Comparison of ENCODE assay signal across 19 cellular contexts in genomic region chr13:35714588-35714987, GRCh38.
A peak's percentile ranks its signal among the peaks of the same experiment; 100 is the strongest.
DNase-seq lines count a peak whose midpoint lies in the region; ATAC-seq and TF ChIP-seq lines count a peak whose summit lies in the region.
"Had no signal": no experiment of that assay in that cellular context is flagged by ENCODE, and none has a peak within 500 bp of the region (broad histone marks: within the 10 kb centered on the region; RNA-seq: fewer than 3 reads in every experiment).

No MANE protein-coding gene starts in this region.

- no peaks in the 10 kb centered on the region for H3K36me3 Mint-ChIP-seq in mesothelial cell of epicardium
- H3K36me3 Mint-ChIP-seq: CD8-positive, alpha-beta T cell had no signal

- no peaks in the 10 kb centered on the region for H3K27me3 ChIP-seq in BE2C
- no peaks in the 10 kb centered on the region for H3K27me3 ChIP-seq in ectodermal cell (ENCODE audit: control insufficient read depth, insufficient read depth, low read length, poor library complexity, severe bottlenecking)
- H3K27me3 ChIP-seq: upper lobe of right lung had no signal

- H3K9me3 ChIP-seq in BE2C: no peaks in the 10 kb centered on the region
- no peaks in the 10 kb centered on the region for H3K9me3 ChIP-seq in ectodermal cell (ENCODE audit: control insufficient read depth, low read length)
- H3K9me3 ChIP-seq: upper lobe of right lung had no signal

- peak overlapping the region; percentile 9 for H3K4me3 ChIP-seq in BE2C (ENCODE audit: low read depth, low read length)
- H3K4me3 ChIP-seq in ectodermal cell (ENCODE audit: insufficient read depth, low read depth, low read length): no peak overlapping the region
- H3K4me3 ChIP-seq: SK-N-MC, skin epidermis, upper lobe of right lung had no signal

- H3K36me3 ChIP-seq in BE2C: no peaks in the 10 kb centered on the region
- H3K36me3 ChIP-seq in ectodermal cell (ENCODE audit: control insufficient read depth, insufficient read depth, low read length): no peaks in the 10 kb centered on the region
- H3K36me3 ChIP-seq: upper lobe of right lung had no signal

- no peak for ATAC-seq in GM18517 (IDR thresholded peaks at IDR 0.05; ENCODE audit: unreplicated experiment)
- no peak for ATAC-seq in GM21825 (IDR thresholded peaks at IDR 0.05; ENCODE audit: unreplicated experiment)
- ATAC-seq: activated T-cell treated with anti-CD3 and anti-CD28 coated beads, Interleukin-2, amount 50 U/mL, for 72 hours; CD8-positive, alpha-beta T cell; upper lobe of right lung had no signal

- peak overlapping the region; percentile 80 for H3K27ac ChIP-seq in ectodermal cell (ENCODE audit: insufficient read depth, low read depth, low read length, poor library complexity, severe bottlenecking)
- H3K27ac ChIP-seq: SK-N-MC, skin epidermis, upper lobe of right lung had no signal

- peaks cover 9% of the 10 kb centered on the region for H3K4me1 ChIP-seq in BE2C
- H3K4me1 ChIP-seq in ectodermal cell (ENCODE audit: control insufficient read depth, insufficient read depth, low read length): peaks cover 10% of the 10 kb centered on the region
- H3K4me1 ChIP-seq: upper lobe of right lung had no signal

- TF ChIP-seq CTCF in BE2C (IDR thresholded peaks at IDR 0.05; ENCODE audit: low read depth, low read length) (no peak), mesothelial cell of epicardium (IDR thresholded peaks at IDR 0.05; ENCODE audit: unreplicated experiment) (no peak)

- H3K4me1 Mint-ChIP-seq in mesothelial cell of epicardium: peaks cover 28% of the 10 kb centered on the region

- H3K27ac Mint-ChIP-seq in mesothelial cell of epicardium: peak overlapping the region; percentile 62
- H3K27ac Mint-ChIP-seq: activated T-cell treated with anti-CD3 and anti-CD28 coated beads, Interleukin-2, amount 50 U/mL, for 72 hours; CD8-positive, alpha-beta T cell had no signal

- DNase-seq in BE2C: peak; percentile 85
- peak; percentile 45 for DNase-seq in NCI-H1694 treated with DMSO at 0.1 percent for 48 hours (lab: John Stamatoyannopoulos, UW)
- no peak for DNase-seq in mesothelial cell of epicardium (ENCODE audit: low spot score in 2 of 2, unreplicated experiment in 2 of 2)
- DNase-seq in NK-92 treated with Interleukin-12 subunit alpha and Interleukin-12 subunit beta, amount 100 ng/mL, for 24 hours (lab: John Stamatoyannopoulos, UW): no peak
- DNase-seq in NCI-H226: no peak
- DNase-seq: ACHN; activated T-cell treated with anti-CD3 and anti-CD28 coated beads, Interleukin-2, amount 50 U/mL, for 72 hours; caudate nucleus; CD8-positive, alpha-beta T cell; effector memory CD4-positive, alpha-beta T cell; mesendoderm; NCI-H2107; stimulated activated naive CD4-positive, alpha-beta T cell treated with Interleukin-2 at 50 U/mL for 16 hours; upper lobe of right lung had no signal

- WGBS in ectodermal cell, 2 experiments: 60 to 70% methylated on average over 5 of the region's 5 CpGs

- no peaks in the 10 kb centered on the region for H3K27me3 Mint-ChIP-seq in mesothelial cell of epicardium (ENCODE audit: low read depth)

- H3K9me3 Mint-ChIP-seq in mesothelial cell of epicardium: no peaks in the 10 kb centered on the region
- H3K9me3 Mint-ChIP-seq: CD8-positive, alpha-beta T cell had no signal

- H3K4me3 Mint-ChIP-seq in mesothelial cell of epicardium: no peak overlapping the region
- H3K4me3 Mint-ChIP-seq: activated T-cell treated with anti-CD3 and anti-CD28 coated beads, Interleukin-2, amount 50 U/mL, for 72 hours; CD8-positive, alpha-beta T cell had no signal

Comparison
In these comparisons a context has a peak if more than half of its experiments do, and no peak if none do; other contexts are left out.
1. DNase-seq: peak in BE2C (single experiment) and NCI-H1694 treated with DMSO at 0.1 percent for 48 hours (single experiment); none in mesothelial cell of epicardium (0 of 2), NK-92 treated with Interleukin-12 subunit alpha and Interleukin-12 subunit beta, amount 100 ng/mL, for 24 hours (single experiment) and NCI-H226 (single experiment).